In the genomic region with DNA sequence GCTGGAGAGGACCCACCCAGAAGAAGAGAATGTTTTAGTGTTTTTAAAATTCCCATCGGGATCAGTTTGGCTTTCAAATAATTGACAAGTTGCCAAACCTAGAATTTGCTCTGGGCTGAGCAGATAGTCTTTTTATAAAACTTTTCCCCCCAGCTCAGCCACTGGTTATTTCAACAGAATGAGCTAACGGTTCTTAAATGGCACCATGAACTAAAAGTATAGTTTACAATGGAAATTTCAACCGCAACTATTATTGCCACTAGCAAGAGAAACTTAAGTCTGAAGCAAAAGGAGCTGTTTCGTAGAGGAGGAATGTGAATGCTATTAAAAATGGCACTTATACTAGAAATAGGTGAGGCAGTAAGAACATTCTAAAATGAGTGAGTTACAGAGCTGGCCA, we compare ENCODE assay signal across 18 cellular contexts. TPM values are rescaled to one million over a fixed set of nuclear protein-coding genes. Genes with fewer than 3 reads are reported as not detected.
DNase-seq lines count a peak whose midpoint lies in the region; ATAC-seq, FAIRE-seq and TF ChIP-seq lines count a peak whose summit lies in the region.
"Had no signal": no experiment of that assay in that cellular context is flagged by ENCODE, and none has a peak within 500 bp of the region (broad histone marks: within the 10 kb centered on the region; RNA-seq: fewer than 3 reads in every experiment).

No MANE protein-coding gene starts in this region.

- no peak for ATAC-seq in HG03139 (IDR thresholded peaks at IDR 0.05; ENCODE audit: unreplicated experiment)
- ATAC-seq: activated naive CD8-positive, alpha-beta T cell treated with anti-CD3 and anti-CD28 coated beads, Interleukin-2, amount 50 U/mL, for 24 hours; left lung had no signal

- no peaks in the 10 kb centered on the region for H3K9me3 ChIP-seq in stomach
- H3K9me3 ChIP-seq: left lung, neutrophil had no signal

- peak overlapping the region; percentile 71 for H3K4me3 Mint-ChIP-seq in HFFc6
- H3K4me3 Mint-ChIP-seq: activated naive CD8-positive, alpha-beta T cell treated with anti-CD3 and anti-CD28 coated beads, Interleukin-2, amount 50 U/mL, for 24 hours had no signal

- H3K4me1 ChIP-seq in stomach, result peaks cover 16 to 51% (median 29%) of the 10 kb centered on the region in 4 donors

- peaks cover 64% of the 10 kb centered on the region for H3K4me1 Mint-ChIP-seq in HFFc6 (ENCODE audit: low read depth)

- TF ChIP-seq CTCF in HFFc6 (IDR thresholded peaks at IDR 0.05), result no peak
- no peak for TF ChIP-seq CTCF in WI38 (IDR thresholded peaks at IDR 0.05; ENCODE audit: low read depth, low read length)
- TF ChIP-seq CTCF in fibroblast of pulmonary artery (IDR thresholded peaks at IDR 0.05; ENCODE audit: low read length, missing control alignments), result no peak
- TF ChIP-seq CTCF in stomach (IDR thresholded peaks at IDR 0.05), result no peak

- H3K27me3 Mint-ChIP-seq in HFFc6 (ENCODE audit: insufficient read depth), result no peaks in the 10 kb centered on the region; the same call in 1 of the 2 replicates

- peak overlapping the region; percentile 49 for H3K4me3 ChIP-seq in WI38 (ENCODE audit: low read depth, low read length)
- H3K4me3 ChIP-seq in fibroblast of pulmonary artery (replicated peaks; ENCODE audit: low read depth, low read length), result peak overlapping the region; percentile 19
- H3K4me3 ChIP-seq in stomach, result no peak overlapping the region
- H3K4me3 ChIP-seq: left lung had no signal

- H3K27me3 ChIP-seq in stomach, result peaks cover 0 to 32% (median 21%) of the 10 kb centered on the region in 3 donors

- 63 to 71% (median 65%) methylated on average over 4 of the region's 4 CpGs for WGBS in stomach, 5 donors

- TF ChIP-seq POLR2A in stomach (IDR thresholded peaks at IDR 0.05), result no peak

- intact Hi-C loops in stomach (cut with DNase I; ENCODE audit: low total_unique reads), result no loop called here

- H3K9me3 Mint-ChIP-seq in HFFc6, result no peaks in the 10 kb centered on the region
- H3K9me3 Mint-ChIP-seq: activated naive CD8-positive, alpha-beta T cell treated with anti-CD3 and anti-CD28 coated beads, Interleukin-2, amount 50 U/mL, for 24 hours had no signal

- peak overlapping the region; percentile 68 for H3K27ac Mint-ChIP-seq in HFFc6
- H3K27ac Mint-ChIP-seq: activated naive CD8-positive, alpha-beta T cell treated with anti-CD3 and anti-CD28 coated beads, Interleukin-2, amount 50 U/mL, for 24 hours had no signal

- FAIRE-seq in RCC 7860 (lab: Jason Lieb, UNC), result no peak

- H3K36me3 ChIP-seq in stomach, result peaks cover 0 to 19% (median 9%) of the 10 kb centered on the region in 4 donors
- H3K36me3 ChIP-seq: left lung, neutrophil, WERI-Rb-1 had no signal

- H3K36me3 Mint-ChIP-seq in HFFc6 (ENCODE audit: low read depth), result peaks cover 51% of the 10 kb centered on the region

- DNase-seq in HFFc6 (no peak), fibroblast of pulmonary artery (ENCODE audit: low read depth) (no peak), stomach (no peak), islet precursor cell (no peak), RCC 7860 (ENCODE audit: low spot score) (no peak)
- DNase-seq: activated effector memory CD4-positive, alpha-beta T cell treated with Interleukin-2 at 50 U/mL for 16 hours; activated naive CD8-positive, alpha-beta T cell treated with anti-CD3 and anti-CD28 coated beads, Interleukin-2, amount 50 U/mL, for 24 hours; CD8-positive, alpha-beta memory T cell; left lung; MM.1S; NCI-H1436 treated with DMSO at 0.1 percent for 48 hours; OCI-M1; retina; WERI-Rb-1 had no signal

- TF ChIP-seq EP300 in stomach (IDR thresholded peaks at IDR 0.05), result no peak

- H3K27ac ChIP-seq in stomach, result peak overlapping the region in 4 of 5 donors; percentile 23 to 52 (median 36)
- H3K27ac ChIP-seq: neutrophil, WERI-Rb-1 had no signal

RNA-seq across cellular contexts. Expression of a gene that starts 3.4 kb away (rescaled TPM):
- 100 to 1,000 TPM; 518 to 872 (median 646) TPM for total RNA-seq in HFFc6 (2021; fragmentation: NEBNext Ultra II Directional; extraction: Animal tissue kit (Norgen Biotek cat#: 25700))
- total RNA-seq in stomach, result 10 to 100 TPM; 35.0 to 63.8 (median 54.7) TPM
- 10 to 100 TPM; 21.8 to 36.7 (median 29.6) TPM for polyA plus RNA-seq in stomach
- total RNA-seq: T-helper 2 cell treated with Interferon-gamma antibody and Interleukin-4, amounts not matched to agents 100 ng/mL and 5 ng/mL, for 36 hours had no signal

Comparison
In these comparisons a context has a peak if more than half of its experiments do, and no peak if none do; other contexts are left out.
1. H3K4me3 ChIP-seq: peak in WI38 (single experiment) and fibroblast of pulmonary artery (single experiment); none in stomach (0 of 4).
2. RNA of a gene that starts 3.4 kb away (total RNA-seq): 518 to 872 TPM in HFFc6; 35.0 to 63.8 TPM in stomach; every median in the first group is over 4 times any median in the second.